Comparison of ENCODE assay signal across 12 cellular contexts in the genomic region with DNA sequence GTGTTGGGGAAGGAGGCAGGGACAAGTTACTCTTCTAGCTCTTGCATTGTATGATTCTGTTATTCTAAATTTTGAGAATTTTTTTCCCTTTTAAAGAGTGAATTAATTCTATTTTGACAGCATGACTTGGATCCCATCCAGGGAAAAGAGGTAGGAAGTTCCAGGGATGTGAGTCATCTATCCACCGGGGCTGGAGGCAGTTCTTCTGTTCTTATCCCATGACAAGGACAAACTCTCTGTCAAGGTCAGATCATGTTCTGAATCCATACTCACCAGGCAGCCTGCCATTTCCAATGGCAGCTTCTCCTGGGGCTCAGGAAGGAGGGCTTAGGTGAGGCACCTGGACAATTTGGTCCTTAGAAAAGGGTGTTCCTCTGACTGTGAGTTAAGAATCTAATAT.
DNase-seq lines count a peak whose midpoint lies in the region; ATAC-seq and TF ChIP-seq lines count a peak whose summit lies in the region.
"Had no signal": no experiment of that assay in that cellular context is flagged by ENCODE, and none has a peak within 500 bp of the region (broad histone marks: within the 10 kb centered on the region; RNA-seq: fewer than 3 reads in every experiment).

No MANE protein-coding gene starts in this region.

- 0 to 5% (median 0%) methylated on average over 1 of the region's 1 CpG for WGBS in psoas muscle, 3 donors

- H3K27me3 ChIP-seq in foreskin keratinocyte (no peaks in the 10 kb centered on the region), psoas muscle (ENCODE audit: insufficient read depth in 3 of 3, low read length in 2 of 3) (peaks cover 0 to 3% (median 0%) of the 10 kb centered on the region in 3 donors)
- H3K27me3 ChIP-seq: neural progenitor cell had no signal

- H3K27ac ChIP-seq in RWPE1 (peak overlapping the region; percentile 75), foreskin keratinocyte (peak overlapping the region; percentile 44), psoas muscle (peak overlapping the region; percentile 72)
- H3K27ac ChIP-seq: neural progenitor cell had no signal

- intact Hi-C loops in psoas muscle (cut with DNase I), result loop anchor here in 1 of 2 donors (10.0 kb wide), 1 partner anchor 113 kb away; no protein-coding TSS in a partner anchor
- intact Hi-C loops in posterior vena cava (cut with DNase I), result no loop called here

- no peak overlapping the region for H3K4me3 ChIP-seq in psoas muscle
- H3K4me3 ChIP-seq: neural progenitor cell had no signal

- peak; percentile 67 for ATAC-seq in foreskin keratinocyte
- ATAC-seq in psoas muscle, result peak; percentile 45 to 60 (median 54)
- no peak for ATAC-seq in HG02678 (IDR thresholded peaks at IDR 0.05; ENCODE audit: unreplicated experiment)
- no peak for ATAC-seq in HG02571 (IDR thresholded peaks at IDR 0.05; ENCODE audit: unreplicated experiment)

- TF ChIP-seq CTCF in RWPE1 (conservative IDR thresholded peaks at IDR 0.05; ENCODE audit: low read depth) (no peak), foreskin keratinocyte (conservative IDR thresholded peaks at IDR 0.05) (no peak), psoas muscle (IDR thresholded peaks at IDR 0.05) (no peak)

- H3K9me3 ChIP-seq in psoas muscle, result no peaks in the 10 kb centered on the region

- POLR2A ChIA-PET in RWPE1 (lab: Yijun Ruan, JAX; ENCODE audit: low non-redundant PET), result no interaction called here

- DNase-seq in ELR (ENCODE audit: low read depth), result peak; percentile 72
- peak; percentile 80 for DNase-seq in RWPE1 (ENCODE audit: low spot score)
- DNase-seq in foreskin keratinocyte, result peak; percentile 40 to 60
- no peak for DNase-seq in psoas muscle
- no peak for DNase-seq in NCI-H187 treated with DMSO at 0.1 percent for 48 hours (lab: John Stamatoyannopoulos, UW)
- DNase-seq in posterior vena cava (ENCODE audit: low spot score), result no peak
- DNase-seq: activated T-cell treated with anti-CD3 and anti-CD28 coated beads, Interleukin-2, amount 50 U/mL, for 48 hours; MM.1S; NCI-H748 treated with DMSO at 0.1 percent for 48 hours had no signal

- H3K36me3 ChIP-seq in psoas muscle (ENCODE audit: insufficient read depth in 1 of 2, low read depth in 1 of 2), result no peaks in the 10 kb centered on the region
- H3K36me3 ChIP-seq: neural progenitor cell had no signal

- CTCF ChIA-PET in RWPE1 (lab: Yijun Ruan, JAX), result no interaction called here

- H3K4me1 ChIP-seq in foreskin keratinocyte, result peaks cover 8% of the 10 kb centered on the region
- peaks cover 28% of the 10 kb centered on the region for H3K4me1 ChIP-seq in psoas muscle
- H3K4me1 ChIP-seq: neural progenitor cell had no signal

Comparison
In these comparisons a context has a peak if more than half of its experiments do, and no peak if none do; other contexts are left out.
1. DNase-seq: peak in ELR (single experiment), RWPE1 (single experiment) and foreskin keratinocyte (2 of 2); none in psoas muscle (0 of 2), NCI-H187 treated with DMSO at 0.1 percent for 48 hours (single experiment) and posterior vena cava (single experiment).
2. ATAC-seq: peak in foreskin keratinocyte (single experiment) and psoas muscle (4 of 4); none in HG02678 (single experiment) and HG02571 (single experiment).
3. Peak in every context shown above with its lines, with median percentiles within 50 percentile points of each other: H3K27ac ChIP-seq.